ENCODE assay signal across 10 cellular contexts in the genomic region with DNA sequence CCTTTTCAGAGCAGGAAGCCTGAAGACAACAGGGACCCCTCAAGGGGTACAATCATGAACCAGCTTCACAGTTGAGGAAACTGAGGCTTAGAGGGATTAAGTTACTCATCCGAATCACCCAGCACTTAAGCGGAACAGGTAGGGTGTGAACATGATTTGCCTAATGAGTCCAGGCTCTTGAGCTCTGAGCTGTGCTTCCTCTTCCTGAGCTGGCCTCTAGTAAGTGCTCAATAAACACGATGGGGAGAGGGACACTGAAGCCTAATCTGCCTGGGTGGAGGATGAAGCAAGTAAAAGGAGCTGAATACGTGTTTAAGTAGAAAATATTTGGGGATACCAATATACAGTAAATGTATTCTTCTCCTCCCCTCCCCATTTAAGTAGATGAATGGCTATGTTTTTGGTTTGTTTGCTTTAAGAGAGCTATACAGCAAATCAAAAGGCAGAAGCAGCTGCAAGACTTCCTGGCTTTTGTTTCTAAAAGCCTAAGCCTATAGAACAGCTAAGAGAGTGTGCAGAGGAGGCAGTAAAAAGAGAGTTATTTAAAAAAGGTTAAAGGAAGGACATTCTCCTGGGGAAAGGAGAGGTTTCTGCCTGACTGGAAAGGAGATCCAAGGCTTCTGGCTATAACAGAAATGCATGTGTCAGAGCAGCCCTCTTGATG. TPM values are rescaled to one million over a fixed set of nuclear protein-coding genes. Genes with fewer than 3 reads are reported as not detected.
A peak's percentile ranks its signal among the peaks of the same experiment; 100 is the strongest.
DNase-seq lines count a peak whose midpoint lies in the region; ATAC-seq and TF ChIP-seq lines count a peak whose summit lies in the region.
"Had no signal": no experiment of that assay in that cellular context is flagged by ENCODE, and none has a peak within 500 bp of the region (broad histone marks: within the 10 kb centered on the region; RNA-seq: fewer than 3 reads in every experiment).

No MANE protein-coding gene starts in this region.

- no peak overlapping the region for H2BK120ac ChIP-seq in H9 (ENCODE audit: low read depth, low read length, poor library complexity, severe bottlenecking)
- no peak overlapping the region for H2BK120ac ChIP-seq in mesenchymal stem cell (ENCODE audit: low read depth, low read length)

- H4K8ac ChIP-seq in H9 (replicated peaks; ENCODE audit: insufficient read length, low read depth, low read length) = no peak overlapping the region
- H4K8ac ChIP-seq in mesenchymal stem cell (ENCODE audit: low read length) = no peak overlapping the region

- H3K4me3 Mint-ChIP-seq in CD8-positive, alpha-beta T cell = peak overlapping the region; percentile 16
- H3K4me3 Mint-ChIP-seq in H9 = no peak overlapping the region
- H3K4me3 Mint-ChIP-seq in T-cell = peak overlapping the region in 1 of 3 donors; percentile 83

- H4K5ac ChIP-seq in H9 (ENCODE audit: insufficient read length, low read depth, low read length) = no peak overlapping the region

- no peak overlapping the region for H4K91ac ChIP-seq in H9 (ENCODE audit: insufficient read length, low read depth, low read length)
- H4K91ac ChIP-seq in mesenchymal stem cell (ENCODE audit: low read length) = no peak overlapping the region

- H3K36me3 Mint-ChIP-seq in CD8-positive, alpha-beta T cell = peaks cover 7% of the 10 kb centered on the region
- H3K36me3 Mint-ChIP-seq in H9 (ENCODE audit: insufficient read depth in 1 of 3, low read depth in 3 of 3) (peaks cover 0 to 18% (median 9%) of the 10 kb centered on the region in 3 experiments; a peak in 3 of 7 replicates), T-cell (peaks cover 4% of the 10 kb centered on the region)

- H2BK15ac ChIP-seq in H9 (ENCODE audit: low read depth, low read length) = no peak overlapping the region
- no peak overlapping the region for H2BK15ac ChIP-seq in mesenchymal stem cell (ENCODE audit: low read depth, poor library complexity, severe bottlenecking)

- CTCF ChIA-PET in CD8-positive, alpha-beta T cell (lab: Charles Lee) = interaction anchor here (0.7 to 8.1 kb wide), 35 partner anchors 10 to 437 kb away, joined by 3 to 333 read pairs (median 4); partner anchors contain the start of genes NIPAL3, RCAN3 and STPG1
- CTCF ChIA-PET in T-cell (lab: Charles Lee) = interaction anchor here (0.6 to 5.0 kb wide), 27 partner anchors 11 to 529 kb away, joined by 3 to 196 read pairs (median 6); partner anchors contain the start of genes NIPAL3 (in 1 of the 2) and STPG1 (in 1 of the 2)

- POLR2A ChIA-PET in CD8-positive, alpha-beta T cell (lab: Charles Lee) = interaction anchor here (0.6 to 4.1 kb wide), 12 partner anchors 11 to 728 kb away, joined by 3 to 20 read pairs (median 4); partner anchors contain the start of genes IFNLR1, NIPAL3, RCAN3 and STPG1
- POLR2A ChIA-PET in T-cell (lab: Charles Lee) = interaction anchor here (0.9 to 1.1 kb wide), 2 partner anchors 194 to 969 kb away, joined by 3 read pairs; no protein-coding TSS in a partner anchor

- H2BK5ac ChIP-seq in H9 (ENCODE audit: insufficient read length, low read length) (no peak overlapping the region), mesenchymal stem cell (ENCODE audit: low read depth, low read length, poor library complexity, severe bottlenecking) (no peak overlapping the region)

- no peak overlapping the region for H2BK12ac ChIP-seq in H9 (ENCODE audit: insufficient read length, low read depth, low read length)
- H2BK12ac ChIP-seq in mesenchymal stem cell (ENCODE audit: low read length in 2 of 2) = peak overlapping the region; percentile 51 to 80

- ATAC-seq in CD8-positive, alpha-beta T cell = peak; percentile 35
- ATAC-seq in T-cell (replicated peaks in 1 of 4) (peak in 3 of 4 experiments; percentile 42 to 60 (median 48)), GM21825 (IDR thresholded peaks at IDR 0.05; ENCODE audit: unreplicated experiment) (no peak), HG03045 (IDR thresholded peaks at IDR 0.05; ENCODE audit: unreplicated experiment) (no peak)

- TF ChIP-seq CTCF in CD8-positive, alpha-beta T cell (IDR thresholded peaks at IDR 0.05) = no peak
- TF ChIP-seq CTCF in H9 (conservative IDR thresholded peaks at IDR 0.05) = no peak

- peaks cover 31% of the 10 kb centered on the region for H3K4me1 Mint-ChIP-seq in CD8-positive, alpha-beta T cell (ENCODE audit: low read depth)
- peaks cover 31 to 33% of the 10 kb centered on the region in 2 experiments for H3K4me1 Mint-ChIP-seq in H9
- H3K4me1 Mint-ChIP-seq in T-cell = peaks cover 29 to 36% (median 30%) of the 10 kb centered on the region in 3 donors

- H3K36me3 ChIP-seq in CD8-positive, alpha-beta T cell (ENCODE audit: insufficient read depth, low read length) = no peaks in the 10 kb centered on the region
- no peaks in the 10 kb centered on the region for H3K36me3 ChIP-seq in mesenchymal stem cell (ENCODE audit: control insufficient read depth in 1 of 2, insufficient read depth in 2 of 2, low read depth in 1 of 2, low read length in 2 of 2)
- H3K36me3 ChIP-seq: SJCRH30 had no signal

- H3K4ac ChIP-seq in H9 (ENCODE audit: low read depth, low read length) = no peak overlapping the region
- peak overlapping the region in 1 of 2 experiments; percentile 60 for H3K4ac ChIP-seq in mesenchymal stem cell (ENCODE audit: low read depth in 1 of 2, low read length in 2 of 2)

- WGBS in H9 (ENCODE audit: extremely low coverage, insufficient read length, low lambda C conversion rate) = no CpG with 5 or more reads among the region's 4 CpGs
- WGBS in mesenchymal stem cell = 76% methylated on average over 3 of the region's 4 CpGs

- no peak overlapping the region for H3K23ac ChIP-seq in H9 (ENCODE audit: insufficient read length, low read depth, low read length)
- no peak overlapping the region for H3K23ac ChIP-seq in mesenchymal stem cell (ENCODE audit: low read length in 2 of 2)

- no peaks in the 10 kb centered on the region for H3K9me3 ChIP-seq in CD8-positive, alpha-beta T cell (ENCODE audit: low read length)
- no peaks in the 10 kb centered on the region for H3K9me3 ChIP-seq in H9 (ENCODE audit: control insufficient read depth, low read depth, low read length)
- no peaks in the 10 kb centered on the region for H3K9me3 ChIP-seq in mesenchymal stem cell (ENCODE audit: control insufficient read depth, low read length)
- H3K9me3 ChIP-seq: psoas muscle, SJCRH30 had no signal

- H3K27me3 ChIP-seq in CD8-positive, alpha-beta T cell (ENCODE audit: insufficient read depth, low read length) = no peaks in the 10 kb centered on the region
- H3K27me3 ChIP-seq in H9 (ENCODE audit: insufficient read depth, low read length) = no peaks in the 10 kb centered on the region
- H3K27me3 ChIP-seq in mesenchymal stem cell (ENCODE audit: control insufficient read depth in 1 of 2, insufficient read depth in 1 of 2, low read length in 2 of 2) = no peaks in the 10 kb centered on the region

- no peak overlapping the region for H3K56ac ChIP-seq in H9 (ENCODE audit: insufficient read length, low read depth, low read length)

- no peak overlapping the region for H2AFZ ChIP-seq in H9 (ENCODE audit: low read length)
- H2AFZ ChIP-seq in mesenchymal stem cell (ENCODE audit: low read depth, low read length) = peak overlapping the region; percentile 46

- H4K20me1 ChIP-seq in H9 (ENCODE audit: control insufficient read depth, insufficient read depth, insufficient read length) = no peaks in the 10 kb centered on the region

- no peak for DNase-seq in CD8-positive, alpha-beta T cell
- DNase-seq in H9 (no peak), T-cell (no peak), mesenchymal stem cell (peak; percentile 39), islet precursor cell (no peak)
- DNase-seq in stimulated activated CD4-positive, alpha-beta T cell treated with anti-CD3 and anti-CD28 coated beads, Interleukin-4, amount 100 ng/mL, for 1 hour = no peak

- no peak overlapping the region for H3K9ac ChIP-seq in H9 (ENCODE audit: extremely low read depth, insufficient read length, low read length)
- peak overlapping the region; percentile 54 for H3K9ac ChIP-seq in mesenchymal stem cell (ENCODE audit: low read length)

- H3K4me2 ChIP-seq in H9 (ENCODE audit: insufficient read depth, insufficient read length, low read length) = no peak overlapping the region
- H3K4me2 ChIP-seq in mesenchymal stem cell (ENCODE audit: low read length, poor library complexity, severe bottlenecking) = no peak overlapping the region

- H3T11ph ChIP-seq in H9 (ENCODE audit: low read length) = no peak overlapping the region

- no peak overlapping the region for H3K14ac ChIP-seq in H9 (ENCODE audit: insufficient read depth, low read length)
- H3K14ac ChIP-seq in mesenchymal stem cell (ENCODE audit: low read length in 2 of 2) = no peak overlapping the region

- H3K27ac ChIP-seq in CD8-positive, alpha-beta T cell (ENCODE audit: low read depth, low read length) = no peak overlapping the region
- H3K27ac ChIP-seq in H9 (ENCODE audit: insufficient read length, low read depth, low read length) = no peak overlapping the region
- H3K27ac ChIP-seq in mesenchymal stem cell (ENCODE audit: low read length, poor library complexity, severe bottlenecking) = no peak overlapping the region
- H3K27ac ChIP-seq: SJCRH30 had no signal

- H2BK20ac ChIP-seq in H9 (ENCODE audit: low read depth, low read length, poor library complexity, severe bottlenecking) = no peak overlapping the region

- H3K27ac Mint-ChIP-seq in CD8-positive, alpha-beta T cell = peak overlapping the region; percentile 94
- H3K27ac Mint-ChIP-seq in H9 (peak overlapping the region in 2 of 3 experiments; percentile 49 to 50; a peak in 5 of 7 replicates), T-cell (peak overlapping the region; percentile 96 to 98)

- H3K18ac ChIP-seq in H9 (ENCODE audit: insufficient read length, low read depth, low read length) (no peak overlapping the region), mesenchymal stem cell (ENCODE audit: low read depth in 1 of 2, low read length in 2 of 2) (peak overlapping the region; percentile 3 to 54)

- H3K23me2 ChIP-seq in H9 (ENCODE audit: insufficient read length, low read depth, low read length, poor library complexity, severe bottlenecking) = no peaks in the 10 kb centered on the region

- no peaks in the 10 kb centered on the region for H3K79me1 ChIP-seq in H9 (ENCODE audit: insufficient read depth, low read depth, low read length, poor library complexity, severe bottlenecking)
- peaks cover 3% of the 10 kb centered on the region for H3K79me1 ChIP-seq in mesenchymal stem cell (replicated peaks; ENCODE audit: low read length, poor library complexity, severe bottlenecking)

- H2AK5ac ChIP-seq in H9 (ENCODE audit: insufficient read length, low read length) (no peak overlapping the region), mesenchymal stem cell (ENCODE audit: low read length, severe bottlenecking) (no peak overlapping the region)

- no peaks in the 10 kb centered on the region for H3K79me2 ChIP-seq in H9 (ENCODE audit: insufficient read depth, low read length)

- H3K4me3 ChIP-seq in CD8-positive, alpha-beta T cell (ENCODE audit: low read depth, low read length) = no peak overlapping the region
- no peak overlapping the region for H3K4me3 ChIP-seq in mesenchymal stem cell (ENCODE audit: insufficient read depth in 1 of 2, low read depth in 1 of 2, low read length in 2 of 2)
- H3K4me3 ChIP-seq: SJCRH30 had no signal

- intact Hi-C loops in CD8-positive, alpha-beta T cell (cut with DNase I, micrococcal nuclease) = loop anchor here (1.0 to 5.0 kb wide), 5 partner anchors 22 to 444 kb away; partner anchors contain the start of gene NIPAL3 (in 1 of the 2)

- H3K4me1 ChIP-seq in CD8-positive, alpha-beta T cell (ENCODE audit: insufficient read depth, low read length) = peaks cover 34% of the 10 kb centered on the region
- H3K4me1 ChIP-seq in H9 (ENCODE audit: insufficient read depth, low read length) (0 out of 2 replicates have a peak, but pooled peaks cover 5% of the 10 kb centered on the region), mesenchymal stem cell (ENCODE audit: control insufficient read depth, insufficient read depth, low read depth, low read length) (peaks cover 5% of the 10 kb centered on the region)
- H3K4me1 ChIP-seq: SJCRH30 had no signal

- H3K9me3 Mint-ChIP-seq in CD8-positive, alpha-beta T cell = no peaks in the 10 kb centered on the region
- H3K9me3 Mint-ChIP-seq in H9 (no peaks in the 10 kb centered on the region), T-cell (no peaks in the 10 kb centered on the region)

- H3K27me3 Mint-ChIP-seq in CD8-positive, alpha-beta T cell (ENCODE audit: low read depth) = no peaks in the 10 kb centered on the region
- H3K27me3 Mint-ChIP-seq in H9 (ENCODE audit: low read depth) (no peaks in the 10 kb centered on the region), T-cell (no peaks in the 10 kb centered on the region)

RNA-seq across cellular contexts. Expression of gene STPG1, which starts 20.5 kb away (rescaled TPM):
- 1 to 10 TPM; 2.0 to 2.4 TPM for total RNA-seq in CD8-positive, alpha-beta T cell
- 8.3 and 9.5 TPM in 2 replicates for total RNA-seq in H9 (2021)
- 1 to 10 TPM; 3.4 to 5.6 (median 5.4) TPM for total RNA-seq in T-cell
- polyA plus RNA-seq in mesenchymal stem cell (2013, experiment 1 of 2) = 9.8 TPM
- 8.9 TPM for polyA plus RNA-seq in mesenchymal stem cell (2013, experiment 2 of 2)
- total RNA-seq: SJCRH30 had no signal

RNA-seq across cellular contexts. Expression of gene NIPAL3, which starts 22.5 kb away (rescaled TPM):
- 10 to 100 TPM; 22.3 to 22.7 TPM for total RNA-seq in CD8-positive, alpha-beta T cell
- total RNA-seq in H9 (2021) = 7.7 and 7.9 TPM in 2 replicates
- total RNA-seq in T-cell = 10 to 100 TPM; 49.0 to 71.4 (median 59.7) TPM
- 21.6 TPM for polyA plus RNA-seq in mesenchymal stem cell (2013, experiment 1 of 2)
- polyA plus RNA-seq in mesenchymal stem cell (2013, experiment 2 of 2) = 21.8 TPM
- total RNA-seq: SJCRH30 had no signal

Comparison
In these comparisons a context has a peak if more than half of its experiments do, and no peak if none do; other contexts are left out.
1. ATAC-seq: peak in CD8-positive, alpha-beta T cell (single experiment) and T-cell (3 of 4); none in GM21825 (single experiment) and HG03045 (single experiment).
2. Peak in every context shown above with its lines, with median percentiles within 50 percentile points of each other: H3K27ac Mint-ChIP-seq.